ENCODE assay signal across 1 cellular context in genomic region chr2:17593841-17594482, GRCh38.
TF ChIP-seq lines count a peak whose summit lies in the region.

No MANE protein-coding gene starts in this region.

TF ChIP-seq in GM23338, 12 proteins besides CTCF, POLR2A, EP300 and RAD21 (continued from another document):
- TF ChIP-seq ETS1 (IDR thresholded peaks at IDR 0.05), result no peak
- TF ChIP-seq ZNF462 (CRISPR knock-in tag; IDR thresholded peaks at IDR 0.05), result no peak
TF ChIP-seq in GM23338: peak in this region for 0.
